In the genomic region with DNA sequence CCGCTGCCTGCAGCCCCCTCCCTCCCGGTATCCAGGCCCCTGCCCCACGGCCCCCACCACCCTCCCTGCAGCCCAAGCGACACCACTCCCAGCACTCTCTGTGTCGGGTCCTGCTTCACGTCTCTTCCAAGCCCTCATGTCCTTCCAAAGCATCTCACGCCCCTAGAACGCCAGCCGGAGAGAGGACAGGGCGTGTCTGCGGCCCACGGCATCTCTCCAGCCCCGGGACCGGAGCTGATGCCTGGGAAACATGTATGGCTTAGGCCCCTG, we compare ENCODE assay signal across 29 cellular contexts.
"Had no signal": no experiment of that assay in that cellular context is flagged by ENCODE, and none has a peak within 500 bp of the region (broad histone marks: within the 10 kb centered on the region; RNA-seq: fewer than 3 reads in every experiment).

No MANE protein-coding gene starts in this region.

- H3K4me1 Mint-ChIP-seq: activated CD4-positive, alpha-beta T cell treated with anti-CD3 and anti-CD28 coated beads for 36 hours; activated CD4-positive, alpha-beta T cell treated with anti-CD3 and anti-CD28 coated beads, Interleukin-2, amount 10 ng/mL, durations not matched to agents 24 days and 14 days; activated naive CD4-positive, alpha-beta T cell treated with anti-CD3 and anti-CD28 coated beads, Interleukin-2, amount 10 ng/mL, durations not matched to agents 7 days and 5 days; activated naive CD8-positive, alpha-beta T cell treated with anti-CD3 and anti-CD28 coated beads, Interleukin-2, amount 10 ng/mL, durations not matched to agents 7 days and 5 days; endodermal cell had no signal

- ATAC-seq: activated CD4-positive, alpha-beta T cell treated with anti-CD3 and anti-CD28 coated beads for 36 hours; activated naive CD4-positive, alpha-beta T cell treated with anti-CD3 and anti-CD28 coated beads, Interleukin-2, amount 50 U/mL, for 72 hours; activated T-cell treated with anti-CD3 and anti-CD28 coated beads, Interleukin-2, amount 50 U/mL, for 72 hours; esophagus mucosa had no signal

- H3K4me3 Mint-ChIP-seq: activated CD4-positive, alpha-beta memory T cell treated with anti-CD3 and anti-CD28 coated beads for 36 hours; activated CD4-positive, alpha-beta T cell treated with anti-CD3 and anti-CD28 coated beads for 36 hours; activated CD4-positive, alpha-beta T cell treated with anti-CD3 and anti-CD28 coated beads, Interleukin-2, amount 10 ng/mL, durations not matched to agents 24 days and 14 days; activated naive CD4-positive, alpha-beta T cell treated with anti-CD3 and anti-CD28 coated beads, Interleukin-2, amount 10 ng/mL, durations not matched to agents 7 days and 5 days; activated naive CD8-positive, alpha-beta T cell treated with anti-CD3 and anti-CD28 coated beads, Interleukin-2, amount 10 ng/mL, durations not matched to agents 7 days and 5 days; activated T-cell treated with anti-CD3 and anti-CD28 coated beads, Interleukin-2, amount 50 U/mL, for 24 hours; activated T-cell treated with anti-CD3 and anti-CD28 coated beads, Interleukin-2, amount 50 U/mL, for 72 hours; central memory CD8-positive, alpha-beta T cell; dendritic cell treated with granulocyte-macrophage colony-stimulating factor and Interleukin-4, amounts not matched to agents 40 ng/mL and 50 ng/mL, for 4 days; endodermal cell had no signal

- DNase-seq: activated CD4-positive, alpha-beta memory T cell treated with anti-CD3 and anti-CD28 coated beads for 36 hours; activated CD4-positive, alpha-beta T cell treated with anti-CD3 and anti-CD28 coated beads for 36 hours; activated CD4-positive, alpha-beta T cell treated with anti-CD3 and anti-CD28 coated beads, Interleukin-2, amount 10 ng/mL, durations not matched to agents 24 days and 14 days; activated CD4-positive, CD25-positive, alpha-beta regulatory T cell; activated CD4-positive, CD25-positive, alpha-beta regulatory T cell treated with anti-CD3 and anti-CD28 coated beads, Interleukin-2, amount 50 U/mL, for 72 hours; activated CD8-positive, alpha-beta memory T cell treated with anti-CD3 and anti-CD28 coated beads, Interleukin-2, amount 50 U/mL, for 48 hours; activated gamma-delta T cell; activated naive CD4-positive, alpha-beta T cell; activated naive CD4-positive, alpha-beta T cell treated with anti-CD3 and anti-CD28 coated beads, Interleukin-2, amount 10 ng/mL, durations not matched to agents 7 days and 5 days; activated naive CD8-positive, alpha-beta T cell treated with anti-CD3 and anti-CD28 coated beads, Interleukin-2, amount 10 ng/mL, durations not matched to agents 7 days and 5 days; activated T-cell treated with anti-CD3 and anti-CD28 coated beads for 4 hours; activated T-cell treated with anti-CD3 and anti-CD28 coated beads, Interleukin-2, amount 50 U/mL, for 24 hours; activated T-cell treated with anti-CD3 and anti-CD28 coated beads, Interleukin-2, amount 50 U/mL, for 72 hours; amniotic stem cell; anterior cingulate cortex; brain microvascular endothelial cell; dorsolateral prefrontal cortex; effector memory CD4-positive, alpha-beta T cell; endodermal cell; foreskin fibroblast; T-helper 2 cell had no signal

- H3K4me3 ChIP-seq: coronary artery, dorsolateral prefrontal cortex had no signal

- H3K36me3 ChIP-seq: brain microvascular endothelial cell had no signal

- H3K27ac Mint-ChIP-seq: activated CD4-positive, alpha-beta memory T cell treated with anti-CD3 and anti-CD28 coated beads for 36 hours; activated CD4-positive, alpha-beta T cell treated with anti-CD3 and anti-CD28 coated beads for 36 hours; activated CD4-positive, alpha-beta T cell treated with anti-CD3 and anti-CD28 coated beads, Interleukin-2, amount 10 ng/mL, durations not matched to agents 24 days and 14 days; activated naive CD4-positive, alpha-beta T cell treated with anti-CD3 and anti-CD28 coated beads, Interleukin-2, amount 10 ng/mL, durations not matched to agents 7 days and 5 days; activated naive CD4-positive, alpha-beta T cell treated with anti-CD3 and anti-CD28 coated beads, Interleukin-2, amount 50 U/mL, for 72 hours; activated naive CD8-positive, alpha-beta T cell treated with anti-CD3 and anti-CD28 coated beads, Interleukin-2, amount 10 ng/mL, durations not matched to agents 7 days and 5 days; activated T-cell treated with anti-CD3 and anti-CD28 coated beads, Interleukin-2, amount 50 U/mL, for 24 hours; activated T-cell treated with anti-CD3 and anti-CD28 coated beads, Interleukin-2, amount 50 U/mL, for 72 hours; dendritic cell treated with granulocyte-macrophage colony-stimulating factor and Interleukin-4, amounts not matched to agents 40 ng/mL and 50 ng/mL, for 4 days; endodermal cell had no signal

- FAIRE-seq: astrocyte, bronchial epithelial cell, frontal cortex had no signal

- H3K27ac ChIP-seq: brain microvascular endothelial cell, dorsolateral prefrontal cortex had no signal

- H3K27me3 ChIP-seq: brain microvascular endothelial cell, dorsolateral prefrontal cortex had no signal

- H3K27me3 Mint-ChIP-seq: activated CD4-positive, alpha-beta memory T cell treated with anti-CD3 and anti-CD28 coated beads for 36 hours; activated CD4-positive, alpha-beta T cell treated with anti-CD3 and anti-CD28 coated beads for 36 hours; activated CD4-positive, alpha-beta T cell treated with anti-CD3 and anti-CD28 coated beads, Interleukin-2, amount 10 ng/mL, durations not matched to agents 24 days and 14 days; activated naive CD4-positive, alpha-beta T cell treated with anti-CD3 and anti-CD28 coated beads, Interleukin-2, amount 10 ng/mL, durations not matched to agents 7 days and 5 days; activated naive CD8-positive, alpha-beta T cell treated with anti-CD3 and anti-CD28 coated beads, Interleukin-2, amount 10 ng/mL, durations not matched to agents 7 days and 5 days; activated T-cell treated with anti-CD3 and anti-CD28 coated beads, Interleukin-2, amount 50 U/mL, for 24 hours; central memory CD8-positive, alpha-beta T cell; dendritic cell treated with granulocyte-macrophage colony-stimulating factor and Interleukin-4, amounts not matched to agents 40 ng/mL and 50 ng/mL, for 4 days had no signal

- H3K9me3 Mint-ChIP-seq: activated CD4-positive, alpha-beta T cell treated with anti-CD3 and anti-CD28 coated beads, Interleukin-2, amount 10 ng/mL, durations not matched to agents 24 days and 14 days; activated naive CD4-positive, alpha-beta T cell treated with anti-CD3 and anti-CD28 coated beads, Interleukin-2, amount 10 ng/mL, durations not matched to agents 7 days and 5 days; activated naive CD4-positive, alpha-beta T cell treated with anti-CD3 and anti-CD28 coated beads, Interleukin-2, amount 50 U/mL, for 72 hours; central memory CD8-positive, alpha-beta T cell; dendritic cell treated with granulocyte-macrophage colony-stimulating factor and Interleukin-4, amounts not matched to agents 40 ng/mL and 50 ng/mL, for 4 days; endodermal cell had no signal
